Comparison of ENCODE assay signal across 22 cellular contexts in genomic region chr18:79746730-79747129, GRCh38. TPM values are rescaled to one million over a fixed set of nuclear protein-coding genes. Genes with fewer than 3 reads are reported as not detected.
"Had no signal": no experiment of that assay in that cellular context is flagged by ENCODE, and none has a peak within 500 bp of the region (broad histone marks: within the 10 kb centered on the region; RNA-seq: fewer than 3 reads in every experiment).

No MANE protein-coding gene starts in this region.

- H3K4me1 ChIP-seq: left ventricle myocardium inferior, pancreas, prostate gland, tibial artery, upper lobe of right lung had no signal

- H3K9me3 ChIP-seq: left ventricle myocardium inferior, mucosa of descending colon, pancreas, prostate gland, suprapubic skin, thoracic aorta, tibial artery, upper lobe of right lung had no signal

- H3K36me3 ChIP-seq: pancreas, prostate gland had no signal

- H3K4me3 ChIP-seq: left ventricle myocardium inferior, lung, mucosa of descending colon, pancreas, prostate gland, suprapubic skin, thoracic aorta, tibial artery, upper lobe of right lung had no signal

- H3K27me3 ChIP-seq: pancreas, suprapubic skin, tibial artery, upper lobe of right lung had no signal

- DNase-seq: hippocampal formation; immature natural killer cell; kidney; left ventricle myocardium inferior; mesendoderm; midbrain; pancreas; retina; right cardiac atrium; stimulated activated CD4-positive, alpha-beta T cell treated with anti-CD3 and anti-CD28 coated beads, Interleukin-4, amount 100 ng/mL, for 24 hours; stimulated activated naive CD4-positive, alpha-beta T cell; tibial artery; trophoblast cell had no signal

- H3K27ac ChIP-seq: left ventricle myocardium inferior, pancreas, prostate gland, suprapubic skin, thoracic aorta, tibial artery, upper lobe of right lung had no signal

RNA-seq across cellular contexts. Expression of gene KCNG2, which starts 51.0 kb away (rescaled TPM):
- total RNA-seq: left ventricle myocardium inferior; naive thymus-derived CD4-positive, alpha-beta T cell; natural killer cell treated with Interleukin-12 subunit alpha and Interleukin-12 subunit beta and Interleukin-15 and Interleukin-18, amount 100 ng/mL, for 72 hours; suprapubic skin had no signal
- polyA plus RNA-seq: immature natural killer cell; naive thymus-derived CD4-positive, alpha-beta T cell; neural cell; pancreas; right cardiac atrium had no signal
